Comparison of ENCODE assay signal across 10 cellular contexts in genomic region chr19:3145909-3146676, GRCh38.
DNase-seq lines count a peak whose midpoint lies in the region; ATAC-seq lines count a peak whose summit lies in the region.
"Had no signal": no experiment of that assay in that cellular context is flagged by ENCODE, and none has a peak within 500 bp of the region (broad histone marks: within the 10 kb centered on the region; RNA-seq: fewer than 3 reads in every experiment).

No MANE protein-coding gene starts in this region.

- H3K36me3 Mint-ChIP-seq in activated naive CD4-positive, alpha-beta T cell treated with anti-CD3 and anti-CD28 coated beads, Interleukin-2, amount 50 U/mL, for 24 hours, result no peaks in the 10 kb centered on the region
- no peaks in the 10 kb centered on the region for H3K36me3 Mint-ChIP-seq in effector memory CD8-positive, alpha-beta T cell (ENCODE audit: insufficient read depth)
- no peaks in the 10 kb centered on the region for H3K36me3 Mint-ChIP-seq in stimulated activated memory B cell treated with anti-CD40 and anti-IgM and Interleukin-4, amounts not matched to agents 10 μg/mL and 1 μg/mL and 100 μg/mL, for 72 hours

- H3K27me3 Mint-ChIP-seq in activated naive CD4-positive, alpha-beta T cell treated with anti-CD3 and anti-CD28 coated beads, Interleukin-2, amount 50 U/mL, for 24 hours, result no peaks in the 10 kb centered on the region
- no peaks in the 10 kb centered on the region for H3K27me3 Mint-ChIP-seq in effector memory CD8-positive, alpha-beta T cell
- peaks cover 28% of the 10 kb centered on the region for H3K27me3 Mint-ChIP-seq in stimulated activated memory B cell treated with anti-CD40 and anti-IgM and Interleukin-4, amounts not matched to agents 10 μg/mL and 1 μg/mL and 100 μg/mL, for 72 hours

- peaks cover 9% of the 10 kb centered on the region for H3K4me1 Mint-ChIP-seq in activated naive CD4-positive, alpha-beta T cell treated with anti-CD3 and anti-CD28 coated beads, Interleukin-2, amount 50 U/mL, for 24 hours
- H3K4me1 Mint-ChIP-seq in effector memory CD8-positive, alpha-beta T cell (ENCODE audit: low read depth in 2 of 2), result peaks cover 6 to 20% of the 10 kb centered on the region in 2 donors
- peaks cover 41% of the 10 kb centered on the region for H3K4me1 Mint-ChIP-seq in stimulated activated memory B cell treated with anti-CD40 and anti-IgM and Interleukin-4, amounts not matched to agents 10 μg/mL and 1 μg/mL and 100 μg/mL, for 72 hours

- ATAC-seq in effector memory CD8-positive, alpha-beta T cell (replicated peaks), result no peak
- peak; percentile 34 for ATAC-seq in stimulated activated memory B cell treated with anti-CD40 and anti-IgM and Interleukin-4, amounts not matched to agents 10 μg/mL and 1 μg/mL and 100 μg/mL, for 72 hours

- no peaks in the 10 kb centered on the region for H3K9me3 Mint-ChIP-seq in activated naive CD4-positive, alpha-beta T cell treated with anti-CD3 and anti-CD28 coated beads, Interleukin-2, amount 50 U/mL, for 24 hours
- no peaks in the 10 kb centered on the region for H3K9me3 Mint-ChIP-seq in effector memory CD8-positive, alpha-beta T cell
- H3K9me3 Mint-ChIP-seq in stimulated activated memory B cell treated with anti-CD40 and anti-IgM and Interleukin-4, amounts not matched to agents 10 μg/mL and 1 μg/mL and 100 μg/mL, for 72 hours, result no peaks in the 10 kb centered on the region

- no peak for DNase-seq in activated naive CD4-positive, alpha-beta T cell (lab: John Stamatoyannopoulos, UW)
- DNase-seq in NOMO-1 treated with DMSO at 0.1 percent for 48 hours (lab: John Stamatoyannopoulos, UW; ENCODE audit: unreplicated experiment) (peak; percentile 81), NCI-H446 treated with DMSO at 0.1 percent for 48 hours (lab: John Stamatoyannopoulos, UW) (no peak), NCI-H69 (lab: John Stamatoyannopoulos, UW) (no peak), retina (no peak)
- DNase-seq in effector memory CD8-positive, alpha-beta T cell, result no peak
- DNase-seq: DMS153, GM23248 had no signal

- no peak overlapping the region for H3K4me3 Mint-ChIP-seq in activated naive CD4-positive, alpha-beta T cell treated with anti-CD3 and anti-CD28 coated beads, Interleukin-2, amount 50 U/mL, for 24 hours
- H3K4me3 Mint-ChIP-seq in effector memory CD8-positive, alpha-beta T cell, result no peak overlapping the region
- peak overlapping the region; percentile 53 for H3K4me3 Mint-ChIP-seq in stimulated activated memory B cell treated with anti-CD40 and anti-IgM and Interleukin-4, amounts not matched to agents 10 μg/mL and 1 μg/mL and 100 μg/mL, for 72 hours

- H3K27ac Mint-ChIP-seq in activated naive CD4-positive, alpha-beta T cell treated with anti-CD3 and anti-CD28 coated beads, Interleukin-2, amount 50 U/mL, for 24 hours, result peak overlapping the region; percentile 23
- peak overlapping the region; percentile 10 to 71 for H3K27ac Mint-ChIP-seq in effector memory CD8-positive, alpha-beta T cell
- peak overlapping the region; percentile 42 for H3K27ac Mint-ChIP-seq in stimulated activated memory B cell treated with anti-CD40 and anti-IgM and Interleukin-4, amounts not matched to agents 10 μg/mL and 1 μg/mL and 100 μg/mL, for 72 hours
